In genomic region chr4:81913427-81913878, GRCh38 we compare ENCODE assay signal across 8 cellular contexts.
DNase-seq lines count a peak whose midpoint lies in the region; ATAC-seq and FAIRE-seq lines count a peak whose summit lies in the region.

No MANE protein-coding gene starts in this region.

- peak; percentile 70 for ATAC-seq in HG02981 (IDR thresholded peaks at IDR 0.05; ENCODE audit: unreplicated experiment)

- DNase-seq in AG08395 (ENCODE audit: low spot score): peak; percentile 40
- DNase-seq in GM18507 (ENCODE audit: extremely low spot score, insufficient read length, low read depth): peak; percentile 25
- DNase-seq in NT2/D1 (ENCODE audit: low read depth, low spot score): peak; percentile 60
- peak; percentile 48 for DNase-seq in activated T-cell treated with anti-CD3 and anti-CD28 coated beads for 24 hours (ENCODE audit: low read depth)
- peak; percentile 39 for DNase-seq in foreskin melanocyte
- peak; percentile 55 for DNase-seq in renal cortical epithelial cell (ENCODE audit: low read depth)
- no peak for DNase-seq in NCI-H1436 (lab: John Stamatoyannopoulos, UW)

- peak; percentile 77 for FAIRE-seq in GM18507 (lab: Jason Lieb, UNC)

- no peak overlapping the region for H3K9ac ChIP-seq in NT2/D1 (ENCODE audit: insufficient read length, low read depth)

- no peaks in the 10 kb centered on the region for H3K9me3 ChIP-seq in NT2/D1 (ENCODE audit: insufficient read depth, low read length)

- no peaks in the 10 kb centered on the region for H3K4me1 ChIP-seq in NT2/D1 (ENCODE audit: insufficient read depth, insufficient read length)

- H3K4me3 ChIP-seq in NT2/D1 (ENCODE audit: insufficient read length, low read depth): no peak overlapping the region

- no peaks in the 10 kb centered on the region for H3K36me3 ChIP-seq in NT2/D1 (ENCODE audit: insufficient read depth, insufficient read length, low read length)

- no peaks in the 10 kb centered on the region for H3K27me3 ChIP-seq in NT2/D1 (ENCODE audit: insufficient read depth, insufficient read length)
